Comparison of ENCODE assay signal across 13 cellular contexts in genomic region chr22:23248583-23248982, GRCh38.
A peak's percentile ranks its signal among the peaks of the same experiment; 100 is the strongest.
DNase-seq lines count a peak whose midpoint lies in the region; ATAC-seq and TF ChIP-seq lines count a peak whose summit lies in the region.
"Had no signal": no experiment of that assay in that cellular context is flagged by ENCODE, and none has a peak within 500 bp of the region (broad histone marks: within the 10 kb centered on the region; RNA-seq: fewer than 3 reads in every experiment).

No MANE protein-coding gene starts in this region.

- peak; percentile 33 for DNase-seq in NCI-H345 (lab: John Stamatoyannopoulos, UW)
- DNase-seq in NCI-H345 treated with DMSO at 0.1 percent for 48 hours (lab: John Stamatoyannopoulos, UW; ENCODE audit: unreplicated experiment) = no peak
- DNase-seq in OCI-LY7 (ENCODE audit: low spot score) = no peak
- peak; percentile 42 for DNase-seq in fibroblast of the aortic adventitia (ENCODE audit: low read depth)
- DNase-seq in thyroid gland = peak; percentile 62 to 71
- no peak for DNase-seq in activated CD8-positive, alpha-beta memory T cell treated with anti-CD3 and anti-CD28 coated beads, Interleukin-2, amount 10 ng/mL, durations not matched to agents 7 days and 5 days
- no peak for DNase-seq in ACHN
- DNase-seq: activated effector memory CD4-positive, alpha-beta T cell treated with Interleukin-2 at 50 U/mL for 16 hours; heart right ventricle; SIG-M5 had no signal

- no peak overlapping the region for H2AFZ ChIP-seq in OCI-LY7 (ENCODE audit: low read length)

- H3K36me3 ChIP-seq in OCI-LY7 (ENCODE audit: insufficient read depth, low read length) = no peaks in the 10 kb centered on the region
- no peaks in the 10 kb centered on the region for H3K36me3 ChIP-seq in thyroid gland

- H3K4me2 ChIP-seq in OCI-LY7 (ENCODE audit: low read length) = peak overlapping the region; percentile 10; the same call in 1 of the 2 replicates

- H3K79me2 ChIP-seq in OCI-LY7 (ENCODE audit: insufficient read depth, low read depth, low read length) = no peaks in the 10 kb centered on the region

- no peak overlapping the region for H3K4me3 ChIP-seq in OCI-LY7 (ENCODE audit: low read depth, low read length, poor library complexity, severe bottlenecking)
- H3K4me3 ChIP-seq in fibroblast of the aortic adventitia (ENCODE audit: low read depth, low read length) = no peak overlapping the region
- no peak overlapping the region for H3K4me3 ChIP-seq in thyroid gland (replicated peaks in 1 of 3)
- H3K4me3 ChIP-seq: heart right ventricle, tibial nerve had no signal

- intact Hi-C loops in OCI-LY7 (cut with micrococcal nuclease; ENCODE audit: unreplicated experiment) = no loop called here
- intact Hi-C loops in thyroid gland (cut with DNase I) = no loop called here

- no peak for TF ChIP-seq POLR2A in thyroid gland (IDR thresholded peaks at IDR 0.05)

- CTCF ChIA-PET in OCI-LY7 (lab: Charles Lee; ENCODE audit: unreplicated experiment) = no interaction called here
- CTCF ChIA-PET in activated CD8-positive, alpha-beta memory T cell treated with anti-CD3 and anti-CD28 coated beads, Interleukin-2, amount 10 ng/mL, durations not matched to agents 7 days and 5 days (lab: Charles Lee) = no interaction called here

- H4K20me1 ChIP-seq in OCI-LY7 (ENCODE audit: insufficient read depth, low read length) = no peaks in the 10 kb centered on the region

- peaks cover 53% of the 10 kb centered on the region for H3K4me1 Mint-ChIP-seq in activated CD8-positive, alpha-beta memory T cell treated with anti-CD3 and anti-CD28 coated beads, Interleukin-2, amount 10 ng/mL, durations not matched to agents 7 days and 5 days

- BruUV-seq in OCI-LY7 (replicated peaks; lab: Mats Ljungman, UMichigan) = no TSS peak

- H3K9me3 ChIP-seq in OCI-LY7 (ENCODE audit: low read length) = no peaks in the 10 kb centered on the region
- no peaks in the 10 kb centered on the region for H3K9me3 ChIP-seq in thyroid gland
- H3K9me3 ChIP-seq: heart right ventricle, tibial nerve had no signal

- peaks cover 37% of the 10 kb centered on the region for H3K4me1 ChIP-seq in OCI-LY7 (ENCODE audit: insufficient read depth, low read length, poor library complexity, severe bottlenecking)
- H3K4me1 ChIP-seq in thyroid gland = peaks cover 24 to 44% of the 10 kb centered on the region in 2 donors

- H3K4me3 Mint-ChIP-seq in activated CD8-positive, alpha-beta memory T cell treated with anti-CD3 and anti-CD28 coated beads, Interleukin-2, amount 10 ng/mL, durations not matched to agents 7 days and 5 days = no peak overlapping the region

- no peaks in the 10 kb centered on the region for H3K36me3 Mint-ChIP-seq in activated CD8-positive, alpha-beta memory T cell treated with anti-CD3 and anti-CD28 coated beads, Interleukin-2, amount 10 ng/mL, durations not matched to agents 7 days and 5 days

- H3K27me3 ChIP-seq in thyroid gland = no peaks in the 10 kb centered on the region
- H3K27me3 ChIP-seq: heart right ventricle, tibial nerve had no signal

- H3K27ac Mint-ChIP-seq in activated CD8-positive, alpha-beta memory T cell treated with anti-CD3 and anti-CD28 coated beads, Interleukin-2, amount 10 ng/mL, durations not matched to agents 7 days and 5 days = no peak overlapping the region

- H3K27me3 Mint-ChIP-seq in activated CD8-positive, alpha-beta memory T cell treated with anti-CD3 and anti-CD28 coated beads, Interleukin-2, amount 10 ng/mL, durations not matched to agents 7 days and 5 days = no peaks in the 10 kb centered on the region

- H3K9me3 Mint-ChIP-seq in activated CD8-positive, alpha-beta memory T cell treated with anti-CD3 and anti-CD28 coated beads, Interleukin-2, amount 10 ng/mL, durations not matched to agents 7 days and 5 days (ENCODE audit: low read depth) = no peaks in the 10 kb centered on the region

- in situ Hi-C loops in ACHN (cut with HindIII; ENCODE audit: low pct_ligation_motif_present, low pct_unique_long_range_greater_than_20kb, low sequenced_read_pairs) = no loop called here

- no peak for ATAC-seq in HG02588 (IDR thresholded peaks at IDR 0.05; ENCODE audit: unreplicated experiment)
- ATAC-seq in activated CD8-positive, alpha-beta memory T cell treated with anti-CD3 and anti-CD28 coated beads, Interleukin-2, amount 10 ng/mL, durations not matched to agents 7 days and 5 days = no peak

- POLR2A ChIA-PET in OCI-LY7 (lab: Charles Lee) = interaction anchor here (0.6 kb wide), 1 partner anchor 20 kb away, joined by 3 read pairs; no protein-coding TSS in a partner anchor

- H3K9me2 ChIP-seq in OCI-LY7 (ENCODE audit: insufficient read depth, low read length) = no peaks in the 10 kb centered on the region

- TF ChIP-seq CTCF in OCI-LY7 (conservative IDR thresholded peaks at IDR 0.05; ENCODE audit: low read length) (no peak), fibroblast of the aortic adventitia (IDR thresholded peaks at IDR 0.05; ENCODE audit: insufficient read depth, low read length) (no peak), thyroid gland (IDR thresholded peaks at IDR 0.05) (no peak)

- no peak overlapping the region for H3K27ac ChIP-seq in OCI-LY7 (ENCODE audit: low read depth, low read length, poor library complexity, severe bottlenecking)
- H3K27ac ChIP-seq in thyroid gland = peak overlapping the region in 2 of 3 donors; percentile 2 to 53
- H3K27ac ChIP-seq: heart right ventricle, HL-60, tibial nerve had no signal

- WGBS in thyroid gland, 2 donors = 82 to 96% methylated on average over 2 of the region's 2 CpGs

Comparison
In these comparisons a context has a peak if more than half of its experiments do, and no peak if none do; other contexts are left out.
1. DNase-seq: peak in NCI-H345 (single experiment), fibroblast of the aortic adventitia (single experiment) and thyroid gland (2 of 2); none in NCI-H345 treated with DMSO at 0.1 percent for 48 hours (single experiment), OCI-LY7 (single experiment), activated CD8-positive, alpha-beta memory T cell treated with anti-CD3 and anti-CD28 coated beads, Interleukin-2, amount 10 ng/mL, durations not matched to agents 7 days and 5 days (single experiment) and ACHN (single experiment).